Comparison of ENCODE assay signal across 8 cellular contexts in the genomic region with DNA sequence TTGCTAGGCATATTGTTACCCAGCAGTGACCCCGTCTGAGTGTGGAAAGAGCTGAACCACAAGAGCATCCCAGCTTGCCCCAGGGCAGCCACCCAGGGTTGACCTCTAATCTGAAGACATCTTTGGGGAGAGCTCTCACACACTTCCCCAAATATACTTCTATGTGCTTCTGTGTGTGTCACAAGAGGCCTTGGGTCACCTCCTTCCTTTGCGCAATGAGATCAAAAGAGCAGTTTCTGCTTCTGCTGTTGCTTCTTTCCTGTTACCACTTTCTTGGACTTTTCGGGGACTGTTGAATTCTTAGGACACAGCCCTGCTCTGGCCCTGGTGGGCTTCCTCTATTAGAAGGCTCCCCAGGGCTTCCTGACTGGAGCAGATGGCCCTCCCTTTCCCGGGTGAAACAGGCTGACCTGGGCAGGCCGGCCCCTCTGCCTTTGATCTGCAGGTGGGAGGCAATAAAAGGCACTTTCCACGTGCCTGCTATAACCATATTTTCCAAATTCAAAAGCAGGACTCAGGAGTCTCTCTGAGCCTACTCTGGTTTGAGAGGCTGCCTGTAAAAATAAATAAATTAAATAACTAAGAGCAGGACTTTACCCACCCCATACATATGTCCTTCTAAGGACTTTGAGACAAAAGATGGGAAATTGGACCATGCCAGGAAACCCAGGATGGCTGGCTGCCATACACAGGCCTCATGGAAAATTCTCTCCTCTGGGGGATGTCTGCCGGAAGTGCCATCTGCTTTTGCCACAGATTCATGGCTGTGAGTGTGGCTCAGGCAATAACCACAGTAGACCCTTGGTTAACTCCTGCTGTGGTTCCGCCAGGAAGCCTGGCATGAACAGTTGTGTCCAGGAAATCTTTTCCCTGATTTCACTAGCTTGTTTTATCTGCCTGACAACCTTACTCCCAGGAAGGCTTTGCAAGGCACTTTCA. TPM values are rescaled to one million over a fixed set of nuclear protein-coding genes. Genes with fewer than 3 reads are reported as not detected.
DNase-seq lines count a peak whose midpoint lies in the region; ATAC-seq lines count a peak whose summit lies in the region.

No MANE protein-coding gene starts in this region.

- H3K4me3 Mint-ChIP-seq in IgD-negative memory B cell (peak overlapping the region in 3 of 4 donors; percentile 3 to 76 (median 72)), memory B cell (peak overlapping the region; percentile 45)
- peak overlapping the region; percentile 53 for H3K4me3 Mint-ChIP-seq in activated naive CD8-positive, alpha-beta T cell

- peaks cover 9% of the 10 kb centered on the region for H3K36me3 Mint-ChIP-seq in IgD-negative memory B cell
- H3K36me3 Mint-ChIP-seq in activated naive CD8-positive, alpha-beta T cell = peaks cover 1% of the 10 kb centered on the region
- H3K36me3 Mint-ChIP-seq in memory B cell = no peaks in the 10 kb centered on the region

- ATAC-seq in memory B cell (ENCODE audit: low read depth) (peak; percentile 79), HG03039 (IDR thresholded peaks at IDR 0.05; ENCODE audit: unreplicated experiment) (no peak), HG03196 (IDR thresholded peaks at IDR 0.05; ENCODE audit: unreplicated experiment) (no peak)

- H3K4me1 Mint-ChIP-seq in IgD-negative memory B cell = peaks cover 21 to 37% (median 34%) of the 10 kb centered on the region in 3 donors
- H3K4me1 Mint-ChIP-seq in activated naive CD8-positive, alpha-beta T cell (ENCODE audit: low read depth) = peaks cover 38% of the 10 kb centered on the region
- peaks cover 26% of the 10 kb centered on the region for H3K4me1 Mint-ChIP-seq in memory B cell

- no peaks in the 10 kb centered on the region for H3K27me3 Mint-ChIP-seq in IgD-negative memory B cell
- no peaks in the 10 kb centered on the region for H3K27me3 Mint-ChIP-seq in activated naive CD8-positive, alpha-beta T cell
- H3K27me3 Mint-ChIP-seq in memory B cell = no peaks in the 10 kb centered on the region

- H3K27ac Mint-ChIP-seq in IgD-negative memory B cell (peak overlapping the region; percentile 11 to 65 (median 40)), memory B cell (no peak overlapping the region)
- H3K27ac Mint-ChIP-seq in activated naive CD8-positive, alpha-beta T cell = peak overlapping the region; percentile 88

- H3K9me3 Mint-ChIP-seq in IgD-negative memory B cell (peaks cover 0 to 3% (median 1%) of the 10 kb centered on the region in 3 donors), memory B cell (no peaks in the 10 kb centered on the region)
- H3K9me3 Mint-ChIP-seq in activated naive CD8-positive, alpha-beta T cell (ENCODE audit: low read depth) = no peaks in the 10 kb centered on the region

- peak; percentile 99 for DNase-seq in AML-193 (lab: John Stamatoyannopoulos, UW)
- DNase-seq in memory B cell (ENCODE audit: low spot score in 2 of 2) = peak in 1 of 2 donors; percentile 23
- no peak for DNase-seq in middle frontal gyrus (ENCODE audit: extremely low spot score, low spot score)
- no peak for DNase-seq in amniotic stem cell (lab: John Stamatoyannopoulos, UW)

RNA-seq across cellular contexts. Expression of a gene that starts 28.3 kb away (rescaled TPM):
- 249 TPM for polyA plus RNA-seq in IgD-negative memory B cell

RNA-seq across cellular contexts. Expression of a gene that starts 48.1 kb away (rescaled TPM):
- polyA plus RNA-seq in IgD-negative memory B cell = 13.0 TPM

Comparison
In these comparisons a context has a peak if more than half of its experiments do, and no peak if none do; other contexts are left out.
1. DNase-seq: peak in AML-193 (2 of 2); none in middle frontal gyrus (single experiment) and amniotic stem cell (single experiment).
2. Peak in every context shown above with its lines, with median percentiles within 50 percentile points of each other: H3K4me3 Mint-ChIP-seq.